6 cellular contexts compared by ENCODE assay signal in genomic region chr20:909641-910040, GRCh38. TPM values are rescaled to one million over a fixed set of nuclear protein-coding genes. Genes with fewer than 3 reads are reported as not detected.
"Had no signal": no experiment of that assay in that cellular context is flagged by ENCODE, and none has a peak within 500 bp of the region (broad histone marks: within the 10 kb centered on the region; RNA-seq: fewer than 3 reads in every experiment).

No MANE protein-coding gene starts in this region.

- H3K4me2 ChIP-seq: GM23338 had no signal

- ATAC-seq: GM23338 had no signal

- H3K4me3 ChIP-seq: GM23338 had no signal

- H2AFZ ChIP-seq: GM23338 had no signal

- DNase-seq: H9, HCEC 1CT, KBM-7 had no signal

RNA-seq across cellular contexts. Expression of gene ANGPT4, which starts 6.5 kb away (rescaled TPM):
- total RNA-seq: HT-29 had no signal
- polyA plus RNA-seq: GM23338, IgD-negative memory B cell had no signal
